In genomic region chr11:17293308-17293707, GRCh38 we compare ENCODE assay signal across 23 cellular contexts. TPM values are rescaled to one million over a fixed set of nuclear protein-coding genes. Genes with fewer than 3 reads are reported as not detected.
DNase-seq lines count a peak whose midpoint lies in the region; ATAC-seq, FAIRE-seq and TF ChIP-seq lines count a peak whose summit lies in the region.
"Had no signal": no experiment of that assay in that cellular context is flagged by ENCODE, and none has a peak within 500 bp of the region (broad histone marks: within the 10 kb centered on the region; RNA-seq: fewer than 3 reads in every experiment).

No MANE protein-coding gene starts in this region.

- TF ChIP-seq CTCF in neutrophil (IDR thresholded peaks at IDR 0.05): no peak

- TF ChIP-seq POLR2A in GM12891 (IDR thresholded peaks at IDR 0.05; ENCODE audit: low read depth, low read length): no peak

- no peaks in the 10 kb centered on the region for H3K36me3 Mint-ChIP-seq in T-helper 17 cell (ENCODE audit: low read depth)

- H3K4me3 ChIP-seq in neutrophil (ENCODE audit: low read depth in 1 of 2, low read length in 1 of 2): no peak overlapping the region
- H3K4me3 ChIP-seq: body of pancreas, GM23338, heart right ventricle had no signal

- H3K4me1 Mint-ChIP-seq in T-helper 17 cell: peaks cover 20% of the 10 kb centered on the region
- H3K4me1 Mint-ChIP-seq: activated B cell treated with CpG ODN at 0.5 μM for 24 hours, GM23338 had no signal

- DNase-seq in GM12891 (ENCODE audit: insufficient read length, low spot score): no peak
- peak; percentile 10 to 15 for DNase-seq in Kasumi-1 (lab: John Stamatoyannopoulos, UW)
- DNase-seq in T-helper 17 cell: no peak
- no peak for DNase-seq in iPS-NIHi7 (ENCODE audit: extremely low spot score)
- DNase-seq in stimulated activated naive CD4-positive, alpha-beta T cell treated with Interleukin-2 at 50 U/mL for 16 hours (lab: John Stamatoyannopoulos, UW): no peak
- no peak for DNase-seq in NCI-H1694 (lab: John Stamatoyannopoulos, UW)
- DNase-seq: activated B cell treated with CpG ODN at 0.5 μM for 24 hours; activated CD4-positive, alpha-beta T cell treated with anti-CD3 and anti-CD28 coated beads, Interleukin-2, amount 50 U/mL, for 4 hours; activated CD8-positive, alpha-beta memory T cell treated with anti-CD3 and anti-CD28 coated beads, Interleukin-2, amount 50 U/mL, for 4 hours; body of pancreas; heart right ventricle; left colon; NCI-H1092 treated with DMSO at 0.1 percent for 48 hours; NCI-H2029; NCI-H345; NCI-H774; small intestine; stimulated activated CD4-positive, alpha-beta T cell treated with anti-CD3 and anti-CD28 coated beads, Interleukin-1b, Interleukin-23, amount 100 ng/mL, for 48 hours had no signal

- H3K27ac ChIP-seq in neutrophil: peak overlapping the region; percentile 45
- H3K27ac ChIP-seq: body of pancreas, C4-2B, epithelial cell of prostate, heart right ventricle, KMS-11 had no signal

- no peaks in the 10 kb centered on the region for H3K27me3 Mint-ChIP-seq in T-helper 17 cell
- H3K27me3 Mint-ChIP-seq: activated B cell treated with CpG ODN at 0.5 μM for 24 hours had no signal

- no peaks in the 10 kb centered on the region for H3K27me3 ChIP-seq in neutrophil
- H3K27me3 ChIP-seq: body of pancreas, heart right ventricle had no signal

- peaks cover 18% of the 10 kb centered on the region for H3K36me3 ChIP-seq in neutrophil

- H3K9me3 ChIP-seq in T-helper 17 cell (ENCODE audit: control insufficient read depth, low read length, poor library complexity, severe bottlenecking) (no peaks in the 10 kb centered on the region), neutrophil (no peaks in the 10 kb centered on the region)
- H3K9me3 ChIP-seq: body of pancreas, heart right ventricle had no signal

- H3K27ac Mint-ChIP-seq in T-helper 17 cell: peak overlapping the region; percentile 27
- H3K27ac Mint-ChIP-seq: activated B cell treated with CpG ODN at 0.5 μM for 24 hours, GM23338 had no signal

- FAIRE-seq in GM12891 (lab: Jason Lieb, UNC): peak; percentile 41
- FAIRE-seq: small intestine had no signal

- H3K4me1 ChIP-seq in neutrophil (ENCODE audit: control insufficient read depth in 1 of 2, insufficient read depth in 1 of 2, low read depth in 1 of 2, low read length in 1 of 2): peaks cover 0 to 11% of the 10 kb centered on the region in 2 experiments

- no peak overlapping the region for H3K4me3 Mint-ChIP-seq in T-helper 17 cell
- H3K4me3 Mint-ChIP-seq: activated B cell treated with CpG ODN at 0.5 μM for 24 hours, GM23338 had no signal

- no peak for ATAC-seq in T-helper 17 cell
- ATAC-seq: body of pancreas, GM23338, heart right ventricle, left colon had no signal

TF ChIP-seq in GM12891, 5 proteins besides CTCF, POLR2A, EP300 and RAD21:
- TF ChIP-seq TAF1 (IDR thresholded peaks at IDR 0.05; ENCODE audit: low read depth, low read length) (no peak), SPI1 (IDR thresholded peaks at IDR 0.05; ENCODE audit: low read depth, low read length) (peak; percentile 56; the same call in 1 of the 2 replicates)

RNA-seq across cellular contexts. Expression of gene NUCB2, which starts 16.8 kb away (rescaled TPM):
- polyA plus RNA-seq in GM12891 (2012; ENCODE audit: low read depth, missing spikeins): 36.4 TPM
- 10 to 100 TPM; 29.5 to 33.6 TPM for total RNA-seq in T-helper 17 cell

RNA-seq across cellular contexts. Expression of gene NCR3LG1, which starts 58.3 kb away (rescaled TPM):
- 0.31 TPM for polyA plus RNA-seq in GM12891 (2012; ENCODE audit: low read depth, missing spikeins)
- 1 to 10 TPM; 3.1 to 4.1 TPM for total RNA-seq in T-helper 17 cell

Comparison
In these comparisons a context has a peak if more than half of its experiments do, and no peak if none do; other contexts are left out.
1. DNase-seq: peak in Kasumi-1 (2 of 2); none in GM12891 (single experiment), T-helper 17 cell (0 of 3), iPS-NIHi7 (single experiment), stimulated activated naive CD4-positive, alpha-beta T cell treated with Interleukin-2 at 50 U/mL for 16 hours (single experiment) and NCI-H1694 (single experiment).